1 cellular context compared by ENCODE assay signal in the genomic region with DNA sequence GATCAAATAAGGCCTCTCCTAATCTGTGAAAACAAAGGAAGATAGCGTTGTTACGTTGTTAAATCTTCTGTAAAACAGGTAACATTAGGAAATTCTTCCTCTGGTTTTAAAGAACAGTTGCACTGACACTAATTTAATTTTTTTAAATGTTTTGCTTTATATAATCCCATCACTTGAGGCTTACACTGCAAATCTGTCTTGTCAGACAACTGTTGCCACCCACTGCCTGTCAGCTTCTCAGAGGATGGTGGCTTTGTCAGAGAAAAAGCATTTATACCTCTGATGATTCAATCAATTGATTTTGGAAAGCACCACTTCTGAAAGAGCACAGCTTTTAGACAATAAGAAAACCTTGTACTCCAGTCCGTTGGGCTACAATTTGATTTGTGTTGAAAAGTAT.
TF ChIP-seq lines count a peak whose summit lies in the region.

No MANE protein-coding gene starts in this region.

TF ChIP-seq in H1, 55 proteins besides CTCF, POLR2A, EP300 and RAD21:
- TF ChIP-seq ASH2L (IDR thresholded peaks at IDR 0.05; ENCODE audit: low read length) (no peak), TCF12 (IDR thresholded peaks at IDR 0.05; ENCODE audit: low read depth, low read length) (no peak), CTBP2 (IDR thresholded peaks at IDR 0.05; ENCODE audit: borderline replicate concordance, insufficient read depth, insufficient read length, low read length) (no peak), SRF (IDR thresholded peaks at IDR 0.05; ENCODE audit: low read depth, low read length) (no peak), FOSL1 (IDR thresholded peaks at IDR 0.05; ENCODE audit: insufficient read depth, low read depth, low read length) (no peak), BCL11A (IDR thresholded peaks at IDR 0.05; ENCODE audit: low read depth in 2 of 2, low read length in 2 of 2) (no peak), RFX5 (IDR thresholded peaks at IDR 0.05; ENCODE audit: borderline replicate concordance, low read depth, low read length) (no peak), CHD1 (IDR thresholded peaks at IDR 0.05; ENCODE audit: low read depth, low read length) (no peak), CEBPB (IDR thresholded peaks at IDR 0.05; ENCODE audit: low read depth, low read length) (no peak), KDM1A (IDR thresholded peaks at IDR 0.05; ENCODE audit: borderline replicate concordance, low read length) (no peak), KDM4A (IDR thresholded peaks at IDR 0.05; ENCODE audit: low read depth, low read length, severe bottlenecking) (no peak)
- TF ChIP-seq, protein P1, sequence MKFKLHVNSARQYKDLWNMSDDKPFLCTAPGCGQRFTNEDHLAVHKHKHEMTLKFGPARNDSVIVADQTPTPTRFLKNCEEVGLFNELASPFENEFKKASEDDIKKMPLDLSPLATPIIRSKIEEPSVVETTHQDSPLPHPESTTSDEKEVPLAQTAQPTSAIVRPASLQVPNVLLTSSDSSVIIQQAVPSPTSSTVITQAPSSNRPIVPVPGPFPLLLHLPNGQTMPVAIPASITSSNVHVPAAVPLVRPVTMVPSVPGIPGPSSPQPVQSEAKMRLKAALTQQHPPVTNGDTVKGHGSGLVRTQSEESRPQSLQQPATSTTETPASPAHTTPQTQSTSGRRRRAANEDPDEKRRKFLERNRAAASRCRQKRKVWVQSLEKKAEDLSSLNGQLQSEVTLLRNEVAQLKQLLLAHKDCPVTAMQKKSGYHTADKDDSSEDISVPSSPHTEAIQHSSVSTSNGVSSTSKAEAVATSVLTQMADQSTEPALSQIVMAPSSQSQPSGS (IDR thresholded peaks at IDR 0.05; ENCODE audit: low read length): no peak
